ENCODE assay signal across 8 cellular contexts in genomic region chr6:170583736-170584180, GRCh38. TPM values are rescaled to one million over a fixed set of nuclear protein-coding genes. Genes with fewer than 3 reads are reported as not detected.
DNase-seq lines count a peak whose midpoint lies in the region; ATAC-seq and TF ChIP-seq lines count a peak whose summit lies in the region.

No MANE protein-coding gene starts in this region.

- peak overlapping the region; percentile 87 for H3K27ac ChIP-seq in VCaP
- H3K27ac ChIP-seq in smooth muscle cell (ENCODE audit: low read depth) = peak overlapping the region; percentile 31

- ATAC-seq in GM21515 (IDR thresholded peaks at IDR 0.05; ENCODE audit: unreplicated experiment) (peak; percentile 5), GM19463 (IDR thresholded peaks at IDR 0.05; ENCODE audit: unreplicated experiment) (no peak), HG02678 (IDR thresholded peaks at IDR 0.05; ENCODE audit: unreplicated experiment) (no peak)

- no peaks in the 10 kb centered on the region for H3K27me3 Mint-ChIP-seq in glutamatergic neuron (ENCODE audit: unreplicated experiment)

- DNase-seq in AML-193 (lab: John Stamatoyannopoulos, UW) = peak; percentile 53 to 54
- DNase-seq in glutamatergic neuron = no peak
- no peak for DNase-seq in smooth muscle cell (lab: John Stamatoyannopoulos, UW; ENCODE audit: unreplicated experiment)
- DNase-seq in stimulated activated CD8-positive, alpha-beta memory T cell treated with anti-CD3 and anti-CD28 coated beads, Interleukin-4, amount 100 ng/mL, for 48 hours = no peak

- no peaks in the 10 kb centered on the region for H3K27me3 ChIP-seq in smooth muscle cell (ENCODE audit: low read depth)

- H3F3A ChIP-seq in smooth muscle cell (ENCODE audit: low read depth) = peaks cover 7% of the 10 kb centered on the region

- H3K36me3 Mint-ChIP-seq in glutamatergic neuron (ENCODE audit: unreplicated experiment) = no peaks in the 10 kb centered on the region

- peaks cover 4% of the 10 kb centered on the region for H3K4me1 ChIP-seq in smooth muscle cell (ENCODE audit: low read depth)

- peak overlapping the region; percentile 12 for H2AFZ ChIP-seq in smooth muscle cell (ENCODE audit: low read depth)

- H3K4me3 ChIP-seq in smooth muscle cell = peak overlapping the region; percentile 94

- H3K4me2 ChIP-seq in smooth muscle cell = peak overlapping the region; percentile 92

- peaks cover 7% of the 10 kb centered on the region for H3K4me1 Mint-ChIP-seq in glutamatergic neuron (ENCODE audit: low read depth, unreplicated experiment)

- 3% methylated on average over 12 of the region's 12 CpGs for WGBS in smooth muscle cell (ENCODE audit: low lambda C conversion rate)

- peak overlapping the region; percentile 82 for H3K27ac Mint-ChIP-seq in glutamatergic neuron (ENCODE audit: unreplicated experiment)

- H3K9me3 Mint-ChIP-seq in glutamatergic neuron (ENCODE audit: unreplicated experiment) = no peaks in the 10 kb centered on the region

- peak overlapping the region; percentile 49 for H3K9ac ChIP-seq in smooth muscle cell (ENCODE audit: low read depth)

- H4K20me1 ChIP-seq in smooth muscle cell (ENCODE audit: low read depth) = no peaks in the 10 kb centered on the region

- TF ChIP-seq CTCF in VCaP (conservative IDR thresholded peaks at IDR 0.05) (peak; percentile 38), glutamatergic neuron (IDR thresholded peaks at IDR 0.05; ENCODE audit: partially characterized antibody, unreplicated experiment) (no peak), smooth muscle cell (IDR thresholded peaks at IDR 0.05; ENCODE audit: borderline replicate concordance, insufficient read depth, poor library complexity, severe bottlenecking) (no peak)

- no peaks in the 10 kb centered on the region for H3K36me3 ChIP-seq in smooth muscle cell (ENCODE audit: low read depth)

- peak overlapping the region; percentile 97 for H3K4me3 Mint-ChIP-seq in glutamatergic neuron (ENCODE audit: unreplicated experiment)

- no peaks in the 10 kb centered on the region for H3K9me3 ChIP-seq in smooth muscle cell (replicated peaks; ENCODE audit: low read depth)

- peaks cover 19% of the 10 kb centered on the region for H3K79me2 ChIP-seq in smooth muscle cell (ENCODE audit: low read depth)

RNA-seq across cellular contexts. Expression of gene PDCD2, which starts 0.7 kb away (rescaled TPM):
- 59.0 TPM for total RNA-seq in glutamatergic neuron (ENCODE audit: unreplicated experiment)
- 43.9 and 52.6 TPM in 2 replicates for total RNA-seq in smooth muscle cell
- 36.8 and 40.9 TPM in 2 replicates for polyA plus RNA-seq in smooth muscle cell

RNA-seq across cellular contexts. Expression of gene TBP, which starts 29.6 kb away (rescaled TPM):
- total RNA-seq in glutamatergic neuron (ENCODE audit: unreplicated experiment) (19.9 TPM), smooth muscle cell (19.9 and 30.1 TPM in 2 replicates)
- polyA plus RNA-seq in smooth muscle cell = 25.6 and 26.4 TPM in 2 replicates

RNA-seq across cellular contexts. Expression of gene PSMB1, which starts 30.7 kb away (rescaled TPM):
- total RNA-seq in glutamatergic neuron (ENCODE audit: unreplicated experiment) (149 TPM), smooth muscle cell (233 and 281 TPM in 2 replicates)
- 464 and 484 TPM in 2 replicates for polyA plus RNA-seq in smooth muscle cell

Comparison
In these comparisons a context has a peak if more than half of its experiments do, and no peak if none do; other contexts are left out.
1. DNase-seq: peak in AML-193 (2 of 2); none in glutamatergic neuron (single experiment), smooth muscle cell (single experiment) and stimulated activated CD8-positive, alpha-beta memory T cell treated with anti-CD3 and anti-CD28 coated beads, Interleukin-4, amount 100 ng/mL, for 48 hours (single experiment).